ENCODE assay signal across 23 cellular contexts in the genomic region with DNA sequence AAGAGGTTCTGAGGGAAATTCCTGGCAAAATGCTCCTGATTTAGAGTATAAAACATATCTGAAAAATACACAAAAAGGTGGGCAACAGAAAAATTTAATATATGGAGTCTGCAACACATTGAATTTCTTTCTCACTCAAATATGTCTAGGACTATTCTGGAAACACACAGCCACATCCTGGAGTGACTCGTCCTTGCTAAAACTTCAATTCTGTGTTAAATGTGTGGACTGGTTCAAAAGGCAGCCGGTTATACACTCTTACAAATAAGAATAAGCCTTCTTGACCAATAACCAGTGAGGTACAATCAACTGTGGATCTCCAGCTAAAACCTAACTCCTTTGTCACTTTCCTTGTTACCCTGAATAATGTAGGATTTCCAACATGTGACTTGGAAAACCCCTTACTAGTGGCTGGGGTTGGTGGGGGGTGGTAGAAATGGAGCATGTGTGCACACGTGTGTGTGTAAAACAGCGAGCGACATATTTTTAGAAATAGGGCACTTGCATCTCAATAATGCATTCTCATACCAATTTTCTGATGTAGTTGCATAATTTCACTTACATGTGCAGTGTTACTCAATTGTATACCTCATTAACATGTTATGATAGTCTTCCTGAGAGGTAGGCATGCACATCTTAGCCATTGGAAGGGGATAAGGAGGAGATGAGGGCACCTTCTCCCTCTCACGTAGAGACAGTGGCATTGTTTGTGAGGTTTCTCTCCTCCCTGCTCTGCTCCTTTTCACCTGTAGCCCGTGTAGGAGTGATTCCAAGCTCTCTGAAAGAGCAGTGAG. TPM values are rescaled to one million over a fixed set of nuclear protein-coding genes. Genes with fewer than 3 reads are reported as not detected.
DNase-seq lines count a peak whose midpoint lies in the region; ATAC-seq, FAIRE-seq and TF ChIP-seq lines count a peak whose summit lies in the region.
"Had no signal": no experiment of that assay in that cellular context is flagged by ENCODE, and none has a peak within 500 bp of the region (broad histone marks: within the 10 kb centered on the region; RNA-seq: fewer than 3 reads in every experiment).

No MANE protein-coding gene starts in this region.

- H3K4me3 ChIP-seq in DND-41 (ENCODE audit: low read depth in 1 of 2, low read length in 2 of 2) (no peak overlapping the region), epithelial cell of esophagus (ENCODE audit: low read length) (no peak overlapping the region), osteoblast (ENCODE audit: insufficient read depth, low read length) (no peak overlapping the region)
- H3K4me3 ChIP-seq: breast epithelium, colonic mucosa, Peyer's patch had no signal

- no peaks in the 10 kb centered on the region for H4K20me1 ChIP-seq in DND-41 (ENCODE audit: insufficient read depth, low read length)
- H4K20me1 ChIP-seq in osteoblast (ENCODE audit: insufficient read depth, low read length): no peaks in the 10 kb centered on the region

- H3K27me3 ChIP-seq in DND-41 (ENCODE audit: insufficient read depth, low read length, poor library complexity) (no peaks in the 10 kb centered on the region), osteoblast (ENCODE audit: insufficient read depth, low read length) (no peaks in the 10 kb centered on the region)
- H3K27me3 ChIP-seq: breast epithelium, colonic mucosa, Peyer's patch had no signal

- no peak overlapping the region; the same call in 1 of the 2 replicates for H3K27ac ChIP-seq in DND-41 (ENCODE audit: low read length)
- peak overlapping the region; percentile 78 for H3K27ac ChIP-seq in osteoblast (ENCODE audit: low read depth, low read length)
- H3K27ac ChIP-seq: breast epithelium, colonic mucosa, Peyer's patch had no signal

- H3K79me2 ChIP-seq in DND-41 (ENCODE audit: insufficient read depth, low read length) (no peaks in the 10 kb centered on the region), osteoblast (ENCODE audit: insufficient read depth, low read length) (peaks cover 6% of the 10 kb centered on the region)

- peak; percentile 28 for FAIRE-seq in HTR-8/SVneo (lab: Jason Lieb, UNC)
- FAIRE-seq: urothelium cell line had no signal

- H2AFZ ChIP-seq in DND-41 (ENCODE audit: low read depth, low read length) (no peak overlapping the region), osteoblast (ENCODE audit: low read length) (peak overlapping the region; percentile 30)

- H3K36me3 ChIP-seq in DND-41 (ENCODE audit: insufficient read depth, low read length): no peaks in the 10 kb centered on the region
- H3K36me3 ChIP-seq in osteoblast (ENCODE audit: insufficient read depth, low read length): no peaks in the 10 kb centered on the region
- H3K36me3 ChIP-seq: breast epithelium, colonic mucosa, Peyer's patch had no signal

- H3K9ac ChIP-seq in DND-41 (ENCODE audit: low read depth, low read length): no peak overlapping the region

- H3K9me3 ChIP-seq in DND-41 (ENCODE audit: insufficient read depth, low read length, severe bottlenecking) (peaks cover 7% of the 10 kb centered on the region), osteoblast (ENCODE audit: low read depth, low read length) (no peaks in the 10 kb centered on the region)
- H3K9me3 ChIP-seq: breast epithelium, colonic mucosa, Peyer's patch had no signal

- TF ChIP-seq CTCF in DND-41 (IDR thresholded peaks at IDR 0.05; ENCODE audit: borderline replicate concordance, extremely low read depth, low read length, poor library complexity, severe bottlenecking) (no peak), epithelial cell of esophagus (IDR thresholded peaks at IDR 0.05; ENCODE audit: insufficient read depth, low read depth, low read length, missing control alignments) (no peak), osteoblast (IDR thresholded peaks at IDR 0.05; ENCODE audit: extremely low read depth, low read depth, low read length) (no peak)

- ATAC-seq in DND-41 (ENCODE audit: insufficient read depth, low read depth) (no peak), GM19467 (IDR thresholded peaks at IDR 0.05; ENCODE audit: unreplicated experiment) (no peak), HG03039 (IDR thresholded peaks at IDR 0.05; ENCODE audit: unreplicated experiment) (no peak)
- ATAC-seq: activated CD4-positive, alpha-beta T cell treated with anti-CD3 and anti-CD28 coated beads for 36 hours had no signal

- H3K4me1 ChIP-seq in DND-41 (ENCODE audit: insufficient read depth, low read length): peaks cover 51% of the 10 kb centered on the region
- peaks cover 50% of the 10 kb centered on the region for H3K4me1 ChIP-seq in osteoblast (ENCODE audit: insufficient read depth, low read length)
- H3K4me1 ChIP-seq: breast epithelium, colonic mucosa had no signal

- H3K4me2 ChIP-seq in DND-41 (ENCODE audit: insufficient read depth, low read length) (peak overlapping the region; percentile 12; the same call in 1 of the 2 replicates), osteoblast (ENCODE audit: insufficient read depth, low read length) (no peak overlapping the region)

- no peak for DNase-seq in DND-41
- DNase-seq in HTR-8/SVneo (ENCODE audit: insufficient read length, low spot score): no peak
- peak; percentile 59 for DNase-seq in epithelial cell of esophagus (ENCODE audit: low read depth)
- no peak for DNase-seq in osteoblast (ENCODE audit: insufficient read length, low spot score, missing footprints)
- no peak for DNase-seq in stimulated activated CD4-positive, alpha-beta T cell treated with anti-CD3 and anti-CD28 coated beads, Interleukin-4, amount 100 ng/mL, for 24 hours
- no peak for DNase-seq in LoVo (ENCODE audit: low spot score)
- DNase-seq: activated CD4-positive, alpha-beta T cell treated with anti-CD3 and anti-CD28 coated beads for 36 hours; activated T-cell treated with anti-CD3 and anti-CD28 coated beads, Interleukin-2, amount 50 U/mL, for 1 hour; Calu3; colonic mucosa; mesendoderm; naive B cell; NCI-H1694; NCI-H2171; NCI-H526 treated with DMSO at 0.1 percent for 48 hours; nucleus accumbens; Peyer's patch; stimulated activated CD4-positive, alpha-beta T cell treated with anti-CD3 and anti-CD28 coated beads, Interleukin-4, amount 100 ng/mL, for 1 hour; stimulated activated naive CD4-positive, alpha-beta T cell had no signal

RNA-seq across cellular contexts. Expression of gene RND3, which starts 44.4 kb away (rescaled TPM):
- total RNA-seq in osteoblast: 241 and 298 TPM in 2 replicates
- total RNA-seq: activated CD4-positive, alpha-beta T cell treated with anti-CD3 and anti-CD28 coated beads for 36 hours had no signal
